ENCODE assay signal across 38 cellular contexts in genomic region chr5:171250738-171251137, GRCh38. TPM values are rescaled to one million over a fixed set of nuclear protein-coding genes. Genes with fewer than 3 reads are reported as not detected.
"Had no signal": no experiment of that assay in that cellular context is flagged by ENCODE, and none has a peak within 500 bp of the region (broad histone marks: within the 10 kb centered on the region; RNA-seq: fewer than 3 reads in every experiment).

No MANE protein-coding gene starts in this region.

- DNase-seq: activated effector memory CD4-positive, alpha-beta T cell treated with anti-CD3 and anti-CD28 coated beads, Interleukin-2, amount 50 U/mL, for 16 hours; activated effector memory CD4-positive, alpha-beta T cell treated with Interleukin-2 at 50 U/mL for 16 hours; activated gamma-delta T cell; activated gamma-delta T cell treated with Interleukin-2 at 50 U/mL for 16 hours; activated naive CD4-positive, alpha-beta T cell; activated naive CD4-positive, alpha-beta T cell treated with anti-CD3 and anti-CD28 coated beads for 36 hours; activated naive CD4-positive, alpha-beta T cell treated with anti-CD3 and anti-CD28 coated beads, Interleukin-2, amount 10 ng/mL, durations not matched to agents 7 days and 5 days; activated naive CD4-positive, alpha-beta T cell treated with anti-CD3 and anti-CD28 coated beads, Interleukin-2, amount 50 U/mL, for 16 hours; activated naive CD4-positive, alpha-beta T cell treated with Interleukin-2 at 50 U/mL for 16 hours; activated naive CD8-positive, alpha-beta T cell treated with anti-CD3 and anti-CD28 coated beads for 36 hours; activated naive CD8-positive, alpha-beta T cell treated with anti-CD3 and anti-CD28 coated beads, Interleukin-2, amount 10 ng/mL, durations not matched to agents 7 days and 5 days; activated naive CD8-positive, alpha-beta T cell treated with anti-CD3 and anti-CD28 coated beads, Interleukin-2, amount 50 U/mL, for 24 hours; activated T-cell treated with anti-CD3 and anti-CD28 coated beads, Interleukin-2, amount 50 U/mL, for 24 hours; activated T-cell treated with anti-CD3 and anti-CD28 coated beads, Interleukin-2, amount 50 U/mL, for 4 hours; activated T-cell treated with anti-CD3 and anti-CD28 coated beads, Interleukin-2, amount 50 U/mL, for 48 hours; activated T-cell treated with anti-CD3 and anti-CD28 coated beads, Interleukin-2, amount 50 U/mL, for 72 hours; adrenal gland; amniotic stem cell; amygdala; anterior cingulate cortex; aorta; body of pancreas; brain microvascular endothelial cell; caudate nucleus; central memory CD4-positive, alpha-beta T cell; cerebellar nuclear complex had no signal

- H3K4me3 ChIP-seq: adrenal gland, ascending aorta, body of pancreas, breast epithelium, cardiac muscle cell had no signal

- ATAC-seq: activated naive CD4-positive, alpha-beta T cell treated with anti-CD3 and anti-CD28 coated beads, Interleukin-2, amount 50 U/mL, for 72 hours; activated naive CD8-positive, alpha-beta T cell treated with anti-CD3 and anti-CD28 coated beads, Interleukin-2, amount 50 U/mL, for 24 hours; activated T-cell treated with anti-CD3 and anti-CD28 coated beads, Interleukin-2, amount 50 U/mL, for 4 hours; activated T-cell treated with anti-CD3 and anti-CD28 coated beads, Interleukin-2, amount 50 U/mL, for 72 hours; activated T-helper 17 cell treated with anti-CD3 and anti-CD28 coated beads, Interleukin-2, amount 50 U/mL, for 72 hours; body of pancreas had no signal

- H3K27ac ChIP-seq: adrenal gland, ascending aorta, body of pancreas, brain microvascular endothelial cell, breast epithelium, cardiac muscle cell had no signal

- FAIRE-seq: astrocyte, bronchial epithelial cell had no signal

- H3K27me3 ChIP-seq: adrenal gland, ascending aorta, body of pancreas, brain microvascular endothelial cell, breast epithelium, cardiac muscle cell had no signal

- H3K4me1 ChIP-seq: adrenal gland, ascending aorta, body of pancreas, breast epithelium had no signal

- H3K36me3 ChIP-seq: adrenal gland, ascending aorta, brain microvascular endothelial cell, breast epithelium had no signal

RNA-seq across cellular contexts. Expression of gene TLX3, which starts 58.3 kb away (rescaled TPM):
- total RNA-seq: activated naive CD4-positive, alpha-beta T cell treated with anti-CD3 and anti-CD28 coated beads for 36 hours; activated naive CD4-positive, alpha-beta T cell treated with anti-CD3 and anti-CD28 coated beads, Interleukin-2, amount 50 U/mL, for 72 hours; activated naive CD8-positive, alpha-beta T cell treated with anti-CD3 and anti-CD28 coated beads for 36 hours; activated naive CD8-positive, alpha-beta T cell treated with anti-CD3 and anti-CD28 coated beads, Interleukin-2, amount 10 ng/mL, durations not matched to agents 7 days and 5 days; activated T-cell treated with anti-CD3 and anti-CD28 coated beads, Interleukin-2, amount 50 U/mL, for 4 hours; activated T-cell treated with anti-CD3 and anti-CD28 coated beads, Interleukin-2, amount 50 U/mL, for 72 hours; activated T-helper 1 cell treated with anti-CD3 and anti-CD28 coated beads, Interleukin-12 subunit alpha, Interleukin-12 subunit beta, Interleukin-2, Interleukin-4 antibody, amounts not matched to agents 30 ng/mL and 10 ng/mL and 1 ng/mL, durations not matched to agents 14 hours and 24 hours and 36 hours; activated T-helper 17 cell treated with anti-CD3 and anti-CD28 coated beads, Interleukin-2, amount 50 U/mL, for 72 hours; activated T-helper 2 cell treated with anti-CD3 and anti-CD28 coated beads, Interferon-gamma antibody, Interleukin-2, Interleukin-4, amounts not matched to agents 10 μg/mL and 5 μg/mL and 100 μg/mL, durations not matched to agents 14 hours and 24 hours and 36 hours; adrenal gland; aorta; ascending aorta; astrocyte; body of pancreas; breast epithelium; bronchial epithelial cell; cardiac muscle cell; cardiac septum; chondrocyte had no signal
- polyA plus RNA-seq: adipose tissue, adrenal gland, aorta, cardiac muscle cell had no signal
